In genomic region chr1:26160527-26161407, GRCh38 we compare ENCODE assay signal across 10 cellular contexts. TPM values are rescaled to one million over a fixed set of nuclear protein-coding genes. Genes with fewer than 3 reads are reported as not detected.
DNase-seq lines count a peak whose midpoint lies in the region; ATAC-seq and TF ChIP-seq lines count a peak whose summit lies in the region.
"Had no signal": no experiment of that assay in that cellular context is flagged by ENCODE, and none has a peak within 500 bp of the region (broad histone marks: within the 10 kb centered on the region; RNA-seq: fewer than 3 reads in every experiment).

No MANE protein-coding gene starts in this region.

- H4K20me1 ChIP-seq in Loucy (ENCODE audit: insufficient read depth, low read length, poor library complexity, severe bottlenecking), result no peaks in the 10 kb centered on the region

- DNase-seq in dermis blood vessel endothelial cell, result peak; percentile 27
- DNase-seq in lower lobe of right lung, result no peak
- no peak for DNase-seq in globus pallidus (ENCODE audit: low spot score)
- no peak for DNase-seq in foreskin keratinocyte
- DNase-seq in NCI-H524 treated with DMSO at 0.1 percent for 48 hours (lab: John Stamatoyannopoulos, UW), result no peak
- DNase-seq in NCI-H2171 treated with DMSO at 0.1 percent for 48 hours (lab: John Stamatoyannopoulos, UW), result no peak

- no peak for TF ChIP-seq CTCF in Loucy (conservative IDR thresholded peaks at IDR 0.05; ENCODE audit: low read length)
- TF ChIP-seq CTCF in lower lobe of right lung (IDR thresholded peaks at IDR 0.05), result no peak
- no peak for TF ChIP-seq CTCF in foreskin keratinocyte (conservative IDR thresholded peaks at IDR 0.05)

- peak overlapping the region; percentile 76 for H3K4me3 ChIP-seq in Loucy (ENCODE audit: low read length, poor library complexity, severe bottlenecking)
- peak overlapping the region; percentile 62 for H3K4me3 ChIP-seq in lower lobe of right lung
- peak overlapping the region; percentile 57 to 74 for H3K4me3 ChIP-seq in stomach smooth muscle (ENCODE audit: low read length in 2 of 2)

- H3F3A ChIP-seq in Loucy (ENCODE audit: low read depth), result no peaks in the 10 kb centered on the region

- peak overlapping the region; percentile 88 for H2AFZ ChIP-seq in Loucy (ENCODE audit: low read length)

- H3K27me3 ChIP-seq in Loucy (ENCODE audit: insufficient read depth, low read length, poor library complexity, severe bottlenecking), result no peaks in the 10 kb centered on the region
- peaks cover 42% of the 10 kb centered on the region for H3K27me3 ChIP-seq in lower lobe of right lung (ENCODE audit: low read depth)
- peaks cover 11 to 14% of the 10 kb centered on the region in 2 donors for H3K27me3 ChIP-seq in stomach smooth muscle (ENCODE audit: control insufficient read depth in 1 of 2, insufficient read depth in 2 of 2, low read length in 2 of 2)
- H3K27me3 ChIP-seq in foreskin keratinocyte, result peaks cover 34% of the 10 kb centered on the region

- H3K9ac ChIP-seq in Loucy (ENCODE audit: low read depth, low read length, poor library complexity, severe bottlenecking) (peak overlapping the region; percentile 90), stomach smooth muscle (ENCODE audit: low read length in 2 of 2) (peak overlapping the region in 1 of 2 donors; percentile 58)

- H3K9me3 ChIP-seq in Loucy (ENCODE audit: insufficient read depth, low read depth, low read length) (no peaks in the 10 kb centered on the region), lower lobe of right lung (no peaks in the 10 kb centered on the region), stomach smooth muscle (ENCODE audit: control insufficient read depth in 2 of 2, low read length in 2 of 2) (no peaks in the 10 kb centered on the region)

- H3K27ac ChIP-seq in lower lobe of right lung (peak overlapping the region; percentile 41), stomach smooth muscle (ENCODE audit: low read length) (no peak overlapping the region), foreskin keratinocyte (no peak overlapping the region)
- H3K27ac ChIP-seq: HL-60 had no signal

- H3K4me2 ChIP-seq in Loucy (ENCODE audit: low read depth, low read length, poor library complexity, severe bottlenecking), result peak overlapping the region; percentile 98

- H3K4me1 ChIP-seq in Loucy (ENCODE audit: insufficient read depth, low read length, poor library complexity, severe bottlenecking), result peaks cover 55% of the 10 kb centered on the region
- peaks cover 28% of the 10 kb centered on the region for H3K4me1 ChIP-seq in lower lobe of right lung
- H3K4me1 ChIP-seq in stomach smooth muscle (ENCODE audit: control insufficient read depth, insufficient read depth, low read length), result peaks cover 22% of the 10 kb centered on the region
- H3K4me1 ChIP-seq in foreskin keratinocyte, result peaks cover 5% of the 10 kb centered on the region

- H3K9me2 ChIP-seq in Loucy (replicated peaks; ENCODE audit: low read depth, low read length), result no peaks in the 10 kb centered on the region

- ATAC-seq in lower lobe of right lung (no peak), foreskin keratinocyte (no peak)

- intact Hi-C loops in lower lobe of right lung (cut with DNase I), result no loop called here

- H3K36me3 ChIP-seq in Loucy (ENCODE audit: insufficient read depth, low read length) (no peaks in the 10 kb centered on the region), lower lobe of right lung (no peaks in the 10 kb centered on the region), stomach smooth muscle (ENCODE audit: control insufficient read depth in 2 of 2, insufficient read depth in 2 of 2, low read length in 2 of 2) (no peaks in the 10 kb centered on the region)

- peaks cover 32% of the 10 kb centered on the region for H3K79me2 ChIP-seq in Loucy (ENCODE audit: insufficient read depth, low read length)

RNA-seq across cellular contexts. Expression of gene FAM110D, which starts 1.9 kb away (rescaled TPM):
- 11.6 and 12.9 TPM in 2 replicates for total RNA-seq in dermis blood vessel endothelial cell
- total RNA-seq in lower lobe of right lung, result 3.8 TPM
- not detected in 2 replicates for total RNA-seq in foreskin keratinocyte
- 0.02 and 0.03 TPM in 2 replicates for polyA plus RNA-seq in foreskin keratinocyte

RNA-seq across cellular contexts. Expression of gene C1orf232, which starts 8.0 kb away (rescaled TPM):
- total RNA-seq in dermis blood vessel endothelial cell (not detected in 2 replicates), lower lobe of right lung (not detected), foreskin keratinocyte (not detected in 2 replicates)
- not detected in 2 replicates for polyA plus RNA-seq in foreskin keratinocyte
- total RNA-seq: left colon had no signal

RNA-seq across cellular contexts. Expression of gene ZNF593, which starts 8.9 kb away (rescaled TPM):
- total RNA-seq in dermis blood vessel endothelial cell, result 8.0 and 25.0 TPM in 2 replicates
- total RNA-seq in lower lobe of right lung, result 18.0 TPM
- 48.0 and 57.2 TPM in 2 replicates for total RNA-seq in foreskin keratinocyte
- polyA plus RNA-seq in foreskin keratinocyte, result 89.8 and 91.0 TPM in 2 replicates

RNA-seq across cellular contexts. Expression of gene ZNF593OS, which starts 10.9 kb away (rescaled TPM):
- total RNA-seq in dermis blood vessel endothelial cell (not detected in 2 replicates), lower lobe of right lung (not detected), foreskin keratinocyte (not detected in 2 replicates)
- polyA plus RNA-seq in foreskin keratinocyte, result 0.08 TPM in 1 of 2 replicates, not detected in the other
- total RNA-seq: left colon had no signal

RNA-seq across cellular contexts. Expression of gene CNKSR1, which starts 16.5 kb away (rescaled TPM):
- total RNA-seq in dermis blood vessel endothelial cell (0.14 TPM in 1 of 2 replicates, not detected in the other), lower lobe of right lung (25.0 TPM), foreskin keratinocyte (14.7 and 19.1 TPM in 2 replicates)
- 20.3 and 20.7 TPM in 2 replicates for polyA plus RNA-seq in foreskin keratinocyte
